8 cellular contexts compared by ENCODE assay signal in the genomic region with DNA sequence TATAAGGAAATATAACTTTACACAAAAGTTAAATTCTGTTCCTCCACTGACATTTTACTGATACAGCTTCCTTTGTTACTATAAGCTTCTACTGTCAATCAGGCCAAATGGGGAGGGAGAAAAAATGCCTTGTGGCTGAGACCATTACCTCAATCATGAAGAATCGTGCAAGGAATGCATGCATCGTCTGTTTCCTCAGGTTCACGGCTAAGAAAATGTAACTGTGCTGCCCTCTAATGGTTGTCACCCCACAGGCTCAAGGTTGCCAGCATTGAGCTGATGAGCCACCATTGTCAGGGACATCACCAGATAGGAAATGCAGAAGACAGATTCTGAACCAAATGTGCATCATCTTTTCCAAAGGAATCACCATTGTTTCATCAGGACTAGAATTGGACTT.
DNase-seq lines count a peak whose midpoint lies in the region; ATAC-seq, FAIRE-seq and TF ChIP-seq lines count a peak whose summit lies in the region.

No MANE protein-coding gene starts in this region.

- peaks cover 2% of the 10 kb centered on the region for H3K27me3 Mint-ChIP-seq in glutamatergic neuron (ENCODE audit: unreplicated experiment)

- peaks cover 18% of the 10 kb centered on the region for H3K4me1 Mint-ChIP-seq in glutamatergic neuron (ENCODE audit: low read depth, unreplicated experiment)

- peak overlapping the region; percentile 60 for H3K27ac Mint-ChIP-seq in glutamatergic neuron (ENCODE audit: unreplicated experiment)

- ATAC-seq in esophagus mucosa: no peak
- no peak for ATAC-seq in HG03045 (IDR thresholded peaks at IDR 0.05; ENCODE audit: unreplicated experiment)

- DNase-seq in DMS153 (lab: John Stamatoyannopoulos, UW): peak; percentile 27
- DNase-seq in HTR-8/SVneo (ENCODE audit: insufficient read length, low spot score): peak; percentile 28
- peak; percentile 41 to 63 for DNase-seq in SJCRH30
- peak; percentile 63 for DNase-seq in glutamatergic neuron
- peak; percentile 53 for DNase-seq in smooth muscle cell of the brain vasculature (ENCODE audit: low read depth, low spot score)
- no peak for DNase-seq in activated CD4-positive, alpha-beta T cell treated with anti-CD3 and anti-CD28 coated beads for 48 hours

- no peak overlapping the region for H3K4me3 ChIP-seq in SJCRH30

- H3K9me3 ChIP-seq in SJCRH30 (replicated peaks): no peaks in the 10 kb centered on the region

- H3K9me3 Mint-ChIP-seq in glutamatergic neuron (ENCODE audit: unreplicated experiment): peaks cover 7% of the 10 kb centered on the region

- H3K4me3 Mint-ChIP-seq in glutamatergic neuron (ENCODE audit: unreplicated experiment): no peak overlapping the region

- no peaks in the 10 kb centered on the region for H3K36me3 Mint-ChIP-seq in glutamatergic neuron (ENCODE audit: unreplicated experiment)

- no peak overlapping the region for H3K27ac ChIP-seq in SJCRH30

- TF ChIP-seq CTCF in glutamatergic neuron (IDR thresholded peaks at IDR 0.05; ENCODE audit: partially characterized antibody, unreplicated experiment): peak; percentile 73

- H3K4me1 ChIP-seq in SJCRH30: no peaks in the 10 kb centered on the region

- H3K27me3 ChIP-seq in SJCRH30: no peaks in the 10 kb centered on the region

- FAIRE-seq in HTR-8/SVneo (lab: Jason Lieb, UNC): no peak

- H3K36me3 ChIP-seq in SJCRH30: no peaks in the 10 kb centered on the region
